In the genomic region with DNA sequence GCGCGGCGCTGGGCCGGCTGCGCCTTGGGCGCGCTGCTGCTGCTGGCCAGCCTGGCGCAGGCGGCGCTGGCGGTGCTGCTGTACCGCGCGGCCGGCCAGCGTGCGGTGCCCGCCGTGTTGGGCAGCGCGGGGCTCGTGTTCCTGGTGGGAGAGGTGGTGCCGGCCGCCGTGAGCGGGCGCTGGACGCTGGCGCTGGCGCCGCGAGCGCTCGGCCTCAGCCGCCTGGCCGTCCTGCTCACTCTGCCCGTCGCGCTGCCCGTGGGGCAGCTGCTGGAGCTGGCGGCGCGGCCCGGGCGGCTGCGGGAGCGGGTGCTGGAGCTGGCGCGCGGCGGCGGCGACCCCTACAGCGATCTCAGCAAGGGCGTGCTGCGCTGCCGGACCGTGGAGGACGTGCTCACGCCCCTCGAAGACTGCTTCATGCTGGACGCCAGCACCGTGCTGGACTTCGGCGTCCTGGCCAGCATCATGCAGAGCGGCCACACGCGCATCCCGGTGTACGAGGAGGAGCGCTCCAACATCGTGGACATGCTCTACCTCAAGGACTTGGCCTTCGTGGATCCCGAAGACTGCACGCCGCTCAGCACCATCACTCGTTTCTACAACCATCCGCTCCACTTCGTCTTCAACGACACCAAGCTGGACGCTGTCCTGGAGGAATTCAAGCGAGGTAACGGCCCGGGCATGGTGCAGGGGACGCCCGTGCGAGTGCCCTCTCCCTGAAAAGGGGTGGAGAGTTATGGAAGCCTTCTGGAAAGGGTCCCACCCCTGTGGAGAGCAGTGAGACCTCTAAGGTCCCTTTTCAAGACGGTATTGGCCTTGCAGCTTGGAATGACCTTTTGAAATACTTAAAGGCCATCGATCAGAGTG, we compare ENCODE assay signal across 8 cellular contexts. TPM values are rescaled to one million over a fixed set of nuclear protein-coding genes. Genes with fewer than 3 reads are reported as not detected.
DNase-seq lines count a peak whose midpoint lies in the region; ATAC-seq and TF ChIP-seq lines count a peak whose summit lies in the region.

No MANE protein-coding gene starts in this region.

- in situ Hi-C loops in HAP-1 (cut with MboI; ENCODE audit: low sequenced_read_pairs), result no loop called here

- H3K4me1 ChIP-seq in HAP-1 (peaks cover 4% of the 10 kb centered on the region; the same call in 1 of the 2 replicates), left ventricle myocardium inferior (peaks cover 76% of the 10 kb centered on the region), skeletal muscle tissue (ENCODE audit: control insufficient read depth in 3 of 3, insufficient read depth in 3 of 3, low read length in 3 of 3) (peaks cover 55 to 61% (median 56%) of the 10 kb centered on the region in 3 donors)

- H3K9me3 ChIP-seq in HAP-1 (no peaks in the 10 kb centered on the region), WERI-Rb-1 (ENCODE audit: severe bottlenecking) (no peaks in the 10 kb centered on the region), left ventricle myocardium inferior (replicated peaks) (no peaks in the 10 kb centered on the region), skeletal muscle tissue (ENCODE audit: control insufficient read depth in 3 of 3, low read length in 3 of 3) (no peaks in the 10 kb centered on the region)

- no peak for TF ChIP-seq CTCF in Calu3 (IDR thresholded peaks at IDR 0.05; ENCODE audit: unreplicated experiment)
- TF ChIP-seq CTCF in WERI-Rb-1 (IDR thresholded peaks at IDR 0.05; ENCODE audit: low read depth, low read length), result no peak
- TF ChIP-seq CTCF in left ventricle myocardium inferior (IDR thresholded peaks at IDR 0.05; ENCODE audit: borderline replicate concordance), result no peak

- peak; percentile 14 for DNase-seq in Calu3
- peak; percentile 28 to 33 for DNase-seq in HAP-1 (ENCODE audit: low spot score in 2 of 2)
- no peak for DNase-seq in WERI-Rb-1
- no peak for DNase-seq in left ventricle myocardium inferior
- DNase-seq in NCI-H524 treated with DMSO at 0.1 percent for 48 hours (lab: John Stamatoyannopoulos, UW), result no peak

- H3K9ac ChIP-seq in skeletal muscle tissue (ENCODE audit: low read depth in 1 of 3, low read length in 3 of 3), result peak overlapping the region; percentile 57 to 89 (median 70)

- H3K27me3 Mint-ChIP-seq in Calu3 (ENCODE audit: unreplicated experiment), result no peaks in the 10 kb centered on the region

- peaks cover 43% of the 10 kb centered on the region for H3K4me1 Mint-ChIP-seq in Calu3 (ENCODE audit: low read depth, unreplicated experiment)

- CTCF ChIA-PET in Calu3 (lab: Charles Lee), result interaction anchor here (0.6 to 1.4 kb wide), 3 partner anchors 41 to 53 kb away, joined by 3 to 5 read pairs (median 4); a partner anchor contains a TSS

- intact Hi-C loops in Calu3 (cut with micrococcal nuclease; ENCODE audit: unreplicated experiment), result loop anchor here (5.0 to 10.0 kb wide), 3 partner anchors 55 to 262 kb away; a partner anchor contains a TSS
- intact Hi-C loops in left ventricle myocardium inferior (cut with micrococcal nuclease), result no loop called here

- no peaks in the 10 kb centered on the region for H3K9me3 Mint-ChIP-seq in Calu3 (ENCODE audit: low read depth, unreplicated experiment)

- peaks cover 3% of the 10 kb centered on the region for H3K36me3 ChIP-seq in HAP-1 (replicated peaks)
- peaks cover 43% of the 10 kb centered on the region for H3K36me3 ChIP-seq in WERI-Rb-1
- peaks cover 4% of the 10 kb centered on the region for H3K36me3 ChIP-seq in left ventricle myocardium inferior
- peaks cover 10 to 14% (median 11%) of the 10 kb centered on the region in 3 donors for H3K36me3 ChIP-seq in skeletal muscle tissue (ENCODE audit: control insufficient read depth in 3 of 3, insufficient read depth in 3 of 3, low read length in 3 of 3)

- H3K27ac ChIP-seq in WERI-Rb-1 (peak overlapping the region; percentile 39), left ventricle myocardium inferior (replicated peaks) (peak overlapping the region; percentile 100), skeletal muscle tissue (ENCODE audit: low read depth, low read length) (no peak overlapping the region)

- ATAC-seq in HG03457 (IDR thresholded peaks at IDR 0.05; ENCODE audit: unreplicated experiment) (no peak), GM21723 (IDR thresholded peaks at IDR 0.05; ENCODE audit: unreplicated experiment) (no peak)

- no peaks in the 10 kb centered on the region for H3K27me3 ChIP-seq in HAP-1 (ENCODE audit: low read depth)
- H3K27me3 ChIP-seq in WERI-Rb-1 (ENCODE audit: insufficient read depth, low read depth, severe bottlenecking), result no peaks in the 10 kb centered on the region
- H3K27me3 ChIP-seq in left ventricle myocardium inferior (ENCODE audit: low read depth), result no peaks in the 10 kb centered on the region
- no peaks in the 10 kb centered on the region for H3K27me3 ChIP-seq in skeletal muscle tissue (ENCODE audit: control insufficient read depth in 3 of 3, insufficient read depth in 3 of 3, low read length in 3 of 3)

- peak overlapping the region; percentile 38 for H3K27ac Mint-ChIP-seq in Calu3 (ENCODE audit: unreplicated experiment)

- peaks cover 54% of the 10 kb centered on the region for H3K36me3 Mint-ChIP-seq in Calu3 (ENCODE audit: insufficient read depth, unreplicated experiment)

- H3K4me3 ChIP-seq in HAP-1, result peak overlapping the region; percentile 48
- peak overlapping the region; percentile 52 for H3K4me3 ChIP-seq in WERI-Rb-1 (ENCODE audit: low read depth, low read length)
- peak overlapping the region; percentile 90 for H3K4me3 ChIP-seq in left ventricle myocardium inferior
- peak overlapping the region; percentile 82 to 88 (median 87) for H3K4me3 ChIP-seq in skeletal muscle tissue (ENCODE audit: low read length in 3 of 3)

- BruUV-seq in Calu3 (replicated peaks; lab: Mats Ljungman, UMichigan), result no TSS peak

- H3K4me3 Mint-ChIP-seq in Calu3 (ENCODE audit: low read depth, unreplicated experiment), result peak overlapping the region; percentile 77

RNA-seq across cellular contexts. Expression of a gene that starts 1.0 kb away (rescaled TPM):
- total RNA-seq in Calu3 (2022), result 22.5 and 25.1 TPM in 2 replicates
- total RNA-seq in left ventricle myocardium inferior, result 11.1 TPM
- total RNA-seq in skeletal muscle tissue, result 4.2 TPM

RNA-seq across cellular contexts. Expression of a gene that starts 26.8 kb away (rescaled TPM):
- total RNA-seq in Calu3 (2022) (6.5 and 7.5 TPM in 2 replicates), left ventricle myocardium inferior (14.4 TPM), skeletal muscle tissue (5.2 TPM)

RNA-seq across cellular contexts. Expression of a gene that starts 40.7 kb away (rescaled TPM):
- total RNA-seq in Calu3 (2022), result 12.2 and 14.1 TPM in 2 replicates
- total RNA-seq in left ventricle myocardium inferior, result 14.3 TPM
- total RNA-seq in skeletal muscle tissue, result 3.7 TPM

RNA-seq across cellular contexts. Expression of a gene that starts 52.8 kb away (rescaled TPM):
- total RNA-seq in Calu3 (2022) (23.8 and 25.3 TPM in 2 replicates), left ventricle myocardium inferior (16.6 TPM), skeletal muscle tissue (29.7 TPM)

RNA-seq across cellular contexts. Expression of a gene that starts 56.4 kb away (rescaled TPM):
- total RNA-seq in Calu3 (2022) (17.6 and 22.3 TPM in 2 replicates), left ventricle myocardium inferior (28.9 TPM), skeletal muscle tissue (6.3 TPM)

Comparison
In these comparisons a context has a peak if more than half of its experiments do, and no peak if none do; other contexts are left out.
1. DNase-seq: peak in Calu3 (single experiment) and HAP-1 (2 of 2); none in WERI-Rb-1 (single experiment), left ventricle myocardium inferior (single experiment) and NCI-H524 treated with DMSO at 0.1 percent for 48 hours (single experiment).
2. Peak in every context shown above with its lines, with median percentiles within 50 percentile points of each other: H3K4me3 ChIP-seq.